Comparison of ENCODE assay signal across 13 cellular contexts in genomic region chr11:114553642-114554041, GRCh38. TPM values are rescaled to one million over a fixed set of nuclear protein-coding genes. Genes with fewer than 3 reads are reported as not detected.
"Had no signal": no experiment of that assay in that cellular context is flagged by ENCODE, and none has a peak within 500 bp of the region (broad histone marks: within the 10 kb centered on the region; RNA-seq: fewer than 3 reads in every experiment).

No MANE protein-coding gene starts in this region.

- DNase-seq: activated effector memory CD4-positive, alpha-beta T cell treated with Interleukin-2 at 50 U/mL for 16 hours; amygdala; left cardiac atrium; lower lobe of right lung; naive thymus-derived CD8-positive, alpha-beta T cell; stimulated activated CD4-positive, alpha-beta T cell treated with anti-CD3 and anti-CD28 coated beads, Interleukin-2, amount 100 ng/mL, for 24 hours; stimulated activated naive CD4-positive, alpha-beta T cell; substantia nigra had no signal

- FAIRE-seq: endothelial cell of umbilical vein had no signal

- H3K36me3 ChIP-seq: lower lobe of right lung had no signal

- H3K9me3 ChIP-seq: lower lobe of right lung had no signal

- H3K4me1 ChIP-seq: lower lobe of right lung had no signal

- H3K27ac ChIP-seq: lower lobe of right lung had no signal

- H3K4me3 ChIP-seq: lower lobe of right lung had no signal

RNA-seq across cellular contexts. Expression of gene NXPE1, which starts 6.0 kb away (rescaled TPM):
- total RNA-seq: endothelial cell of umbilical vein; left cardiac atrium; lower lobe of right lung; mononuclear cell; naive thymus-derived CD8-positive, alpha-beta T cell; progenitor cell of endocrine pancreas; sciatic nerve; T-helper 2 cell treated with Interferon-gamma antibody and Interleukin-4, amounts not matched to agents 100 ng/mL and 5 ng/mL, for 36 hours had no signal
- polyA plus RNA-seq: endothelial cell of umbilical vein; naive thymus-derived CD8-positive, alpha-beta T cell had no signal

RNA-seq across cellular contexts. Expression of gene NXPE4, which starts 41.9 kb away (rescaled TPM):
- total RNA-seq: endothelial cell of umbilical vein; left cardiac atrium; lower lobe of right lung; mononuclear cell; naive thymus-derived CD8-positive, alpha-beta T cell; progenitor cell of endocrine pancreas; sciatic nerve; T-helper 2 cell treated with Interferon-gamma antibody and Interleukin-4, amounts not matched to agents 100 ng/mL and 5 ng/mL, for 36 hours had no signal
- polyA plus RNA-seq: endothelial cell of umbilical vein; naive thymus-derived CD8-positive, alpha-beta T cell had no signal
